8 cellular contexts compared by ENCODE assay signal in the genomic region with DNA sequence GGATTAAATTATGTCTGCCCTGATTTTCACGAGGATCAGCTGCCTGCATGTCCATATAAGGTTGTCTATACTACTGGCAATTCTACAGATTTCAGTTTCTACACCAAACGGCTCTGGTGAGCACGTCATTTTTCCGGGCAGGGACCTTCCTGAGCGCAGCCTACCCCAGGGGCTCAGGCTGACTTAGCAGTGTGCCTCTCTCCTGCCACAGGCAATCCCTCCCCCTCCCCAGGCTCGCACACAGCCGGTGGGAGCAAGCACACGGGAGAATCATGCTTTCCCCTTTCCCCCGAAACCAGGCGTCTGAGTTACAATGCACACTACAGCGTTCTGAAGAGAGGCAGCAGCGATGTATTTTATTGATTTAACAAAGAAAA. TPM values are rescaled to one million over a fixed set of nuclear protein-coding genes. Genes with fewer than 3 reads are reported as not detected.
DNase-seq lines count a peak whose midpoint lies in the region; ATAC-seq and TF ChIP-seq lines count a peak whose summit lies in the region.

No MANE protein-coding gene starts in this region.

- H3K4me1 ChIP-seq in SJSA1 (replicated peaks): peaks cover 61% of the 10 kb centered on the region
- peaks cover 79% of the 10 kb centered on the region for H3K4me1 ChIP-seq in left ventricle myocardium inferior
- peaks cover 33% of the 10 kb centered on the region for H3K4me1 ChIP-seq in rectal smooth muscle tissue (ENCODE audit: control insufficient read depth, insufficient read depth, low read length)

- peaks cover 68% of the 10 kb centered on the region for H3K36me3 ChIP-seq in SJSA1
- peaks cover 37% of the 10 kb centered on the region for H3K36me3 ChIP-seq in left ventricle myocardium inferior
- peaks cover 33% of the 10 kb centered on the region for H3K36me3 ChIP-seq in rectal smooth muscle tissue (ENCODE audit: control insufficient read depth, insufficient read depth, low read length)

- H3K27me3 ChIP-seq in SJSA1 (replicated peaks) (no peaks in the 10 kb centered on the region), left ventricle myocardium inferior (ENCODE audit: low read depth) (no peaks in the 10 kb centered on the region), rectal smooth muscle tissue (ENCODE audit: control insufficient read depth, insufficient read depth, low read length) (no peaks in the 10 kb centered on the region)

- ATAC-seq in HG03135 (IDR thresholded peaks at IDR 0.05; ENCODE audit: unreplicated experiment): peak; percentile 21

- DNase-seq in NK-92 treated with Interleukin-12 subunit alpha and Interleukin-12 subunit beta, amount 100 ng/mL, for 24 hours (lab: John Stamatoyannopoulos, UW): peak; percentile 47
- DNase-seq in NK-92 (lab: John Stamatoyannopoulos, UW; ENCODE audit: unreplicated experiment): no peak
- peak in 1 of 2 experiments; percentile 81 for DNase-seq in SJSA1 (ENCODE audit: low read depth in 1 of 2, low spot score in 2 of 2)
- DNase-seq in activated naive CD8-positive, alpha-beta T cell treated with anti-CD3 and anti-CD28 coated beads, Interleukin-2, amount 50 U/mL, for 16 hours (ENCODE audit: low read depth, low spot score): peak; percentile 58
- no peak for DNase-seq in left ventricle myocardium inferior
- no peak for DNase-seq in cortex of kidney (lab: John Stamatoyannopoulos, UW)

- no peak for TF ChIP-seq CTCF in left ventricle myocardium inferior (IDR thresholded peaks at IDR 0.05; ENCODE audit: borderline replicate concordance)

- H3K9ac ChIP-seq in rectal smooth muscle tissue (ENCODE audit: low read length): peak overlapping the region; percentile 83

- intact Hi-C loops in left ventricle myocardium inferior (cut with micrococcal nuclease): no loop called here

- H3K9me3 ChIP-seq in SJSA1 (replicated peaks): no peaks in the 10 kb centered on the region
- H3K9me3 ChIP-seq in left ventricle myocardium inferior (replicated peaks): no peaks in the 10 kb centered on the region

- H3K27ac ChIP-seq in SJSA1: peak overlapping the region; percentile 98
- peak overlapping the region; percentile 99 for H3K27ac ChIP-seq in left ventricle myocardium inferior (replicated peaks)
- H3K27ac ChIP-seq in rectal smooth muscle tissue (ENCODE audit: low read depth, low read length): peak overlapping the region; percentile 99

- H3K4me3 ChIP-seq in SJSA1 (peak overlapping the region; percentile 96), left ventricle myocardium inferior (peak overlapping the region; percentile 87), rectal smooth muscle tissue (ENCODE audit: low read length) (peak overlapping the region; percentile 96)

RNA-seq across cellular contexts. Expression of a gene that starts 1.7 kb away (rescaled TPM):
- 18.0 and 21.3 TPM in 2 replicates for total RNA-seq in SJSA1 (2014; rRNA removed; shearing (Covaris generic))
- total RNA-seq in left ventricle myocardium inferior: 43.8 TPM

Comparison
In these comparisons a context has a peak if more than half of its experiments do, and no peak if none do; other contexts are left out.
1. DNase-seq: peak in NK-92 treated with Interleukin-12 subunit alpha and Interleukin-12 subunit beta, amount 100 ng/mL, for 24 hours (single experiment) and activated naive CD8-positive, alpha-beta T cell treated with anti-CD3 and anti-CD28 coated beads, Interleukin-2, amount 50 U/mL, for 16 hours (single experiment); none in NK-92 (single experiment), left ventricle myocardium inferior (single experiment) and cortex of kidney (single experiment).
2. Peak in every context shown above with its lines, with median percentiles within 50 percentile points of each other: H3K27ac ChIP-seq and H3K4me3 ChIP-seq.